8 cellular contexts compared by ENCODE assay signal in genomic region chr14:74302634-74303569, GRCh38. TPM values are rescaled to one million over a fixed set of nuclear protein-coding genes. Genes with fewer than 3 reads are reported as not detected.
DNase-seq lines count a peak whose midpoint lies in the region; ATAC-seq and TF ChIP-seq lines count a peak whose summit lies in the region.

Gene ABCD4 (minus strand): TSS chr14:74302934. CDS start chr14:74302912, 22 bp downstream.

- H3K36me3 Mint-ChIP-seq in activated CD4-positive, alpha-beta T cell treated with anti-CD3 and anti-CD28 coated beads, Interleukin-2, amount 10 ng/mL, durations not matched to agents 24 days and 14 days (ENCODE audit: low read depth): peaks cover 15% of the 10 kb centered on the region

- H3K27ac Mint-ChIP-seq in activated CD4-positive, alpha-beta T cell treated with anti-CD3 and anti-CD28 coated beads, Interleukin-2, amount 10 ng/mL, durations not matched to agents 24 days and 14 days: peak within 1 kb of the TSS; percentile 95

- DNase-seq in C1 segment of cervical spinal cord (lab: John Stamatoyannopoulos, UW): peak; percentile 43 to 93 (median 88)
- peak; percentile 81 for DNase-seq in GM19240 (ENCODE audit: insufficient read length, low spot score)
- DNase-seq in NCI-H524 treated with DMSO at 0.1 percent for 48 hours (lab: John Stamatoyannopoulos, UW): peak; percentile 97
- peak; percentile 96 for DNase-seq in activated CD4-positive, alpha-beta T cell treated with anti-CD3 and anti-CD28 coated beads, Interleukin-2, amount 10 ng/mL, durations not matched to agents 24 days and 14 days
- DNase-seq in coronary artery (ENCODE audit: low spot score): peak; percentile 93
- peak; percentile 97 for DNase-seq in left lobe of liver (ENCODE audit: low spot score)
- peak; percentile 72 for DNase-seq in stimulated activated CD4-positive, alpha-beta T cell treated with anti-CD3 and anti-CD28 coated beads, Interleukin-2, amount 100 ng/mL, for 4 hours (ENCODE audit: low read depth)

- H3K4me3 Mint-ChIP-seq in activated CD4-positive, alpha-beta T cell treated with anti-CD3 and anti-CD28 coated beads, Interleukin-2, amount 10 ng/mL, durations not matched to agents 24 days and 14 days: peak within 1 kb of the TSS; percentile 99

- H3K4me3 ChIP-seq in coronary artery: peak within 1 kb of the TSS; percentile 87

- peak; percentile 98 for ATAC-seq in HG03460 (IDR thresholded peaks at IDR 0.05; ENCODE audit: unreplicated experiment)
- peak; percentile 98 for ATAC-seq in left lobe of liver

- H3K27ac ChIP-seq in coronary artery: peak within 1 kb of the TSS; percentile 88 to 89

- H3K9me3 Mint-ChIP-seq in activated CD4-positive, alpha-beta T cell treated with anti-CD3 and anti-CD28 coated beads, Interleukin-2, amount 10 ng/mL, durations not matched to agents 24 days and 14 days: no peaks in the 10 kb centered on the region

- H3K27me3 Mint-ChIP-seq in activated CD4-positive, alpha-beta T cell treated with anti-CD3 and anti-CD28 coated beads, Interleukin-2, amount 10 ng/mL, durations not matched to agents 24 days and 14 days: no peaks in the 10 kb centered on the region

- TF ChIP-seq CTCF in coronary artery (IDR thresholded peaks at IDR 0.05): no peak

- peaks cover 21% of the 10 kb centered on the region for H3K4me1 Mint-ChIP-seq in activated CD4-positive, alpha-beta T cell treated with anti-CD3 and anti-CD28 coated beads, Interleukin-2, amount 10 ng/mL, durations not matched to agents 24 days and 14 days

- intact Hi-C loops in activated CD4-positive, alpha-beta T cell treated with anti-CD3 and anti-CD28 coated beads, Interleukin-2, amount 10 ng/mL, durations not matched to agents 24 days and 14 days (cut with micrococcal nuclease): loop anchor here (2.0 to 5.0 kb wide), 2 partner anchors 190 to 459 kb away; partner anchors contain the start of genes ISCA2, NPC2 and YLPM1

RNA-seq across cellular contexts. Expression of gene ABCD4, which starts in this region (rescaled TPM):
- total RNA-seq in activated CD4-positive, alpha-beta T cell treated with anti-CD3 and anti-CD28 coated beads, Interleukin-2, amount 10 ng/mL, durations not matched to agents 24 days and 14 days: 42.4 and 42.9 TPM in 2 replicates
- 39.7 TPM for total RNA-seq in left lobe of liver

Comparison
In these comparisons a context has a peak if more than half of its experiments do, and no peak if none do; other contexts are left out.
1. Peak in every context shown above with its lines: DNase-seq, ATAC-seq, H3K4me3 ChIP-seq and H3K27ac ChIP-seq.